In genomic region chr10:80504897-80505465, GRCh38 we compare ENCODE assay signal across 9 cellular contexts. TPM values are rescaled to one million over a fixed set of nuclear protein-coding genes. Genes with fewer than 3 reads are reported as not detected.
DNase-seq lines count a peak whose midpoint lies in the region; ATAC-seq, FAIRE-seq and TF ChIP-seq lines count a peak whose summit lies in the region.
"Had no signal": no experiment of that assay in that cellular context is flagged by ENCODE, and none has a peak within 500 bp of the region (broad histone marks: within the 10 kb centered on the region; RNA-seq: fewer than 3 reads in every experiment).

No MANE protein-coding gene starts in this region.

- H3K79me2 ChIP-seq in KMS-11 (ENCODE audit: insufficient read depth, low read depth), result no peaks in the 10 kb centered on the region

- H3K36me3 ChIP-seq in KMS-11 (ENCODE audit: insufficient read depth), result no peaks in the 10 kb centered on the region
- H3K36me3 ChIP-seq in ascending aorta, result peaks cover 14 to 16% of the 10 kb centered on the region in 2 donors
- H3K36me3 ChIP-seq in kidney (ENCODE audit: control insufficient read depth in 1 of 2, insufficient read depth in 2 of 2, low read length in 2 of 2), result peaks cover 2 to 9% of the 10 kb centered on the region in 2 donors
- H3K36me3 ChIP-seq in spleen, result peaks cover 0 to 57% (median 25%) of the 10 kb centered on the region in 6 donors

- TF ChIP-seq CTCF in KMS-11 (conservative IDR thresholded peaks at IDR 0.05; ENCODE audit: low read depth, low read length), result no peak
- TF ChIP-seq CTCF in ascending aorta (IDR thresholded peaks at IDR 0.05), result no peak
- no peak for TF ChIP-seq CTCF in kidney (IDR thresholded peaks at IDR 0.05; ENCODE audit: borderline replicate concordance, extremely low read depth, insufficient read depth)
- TF ChIP-seq CTCF in spleen (IDR thresholded peaks at IDR 0.05 in 8 of 11, conservative IDR thresholded peaks at IDR 0.05 in 3 of 11), result no peak

- TF ChIP-seq POLR2A in spleen (IDR thresholded peaks at IDR 0.05), result no peak

- H3K9me3 ChIP-seq in ascending aorta (no peaks in the 10 kb centered on the region), kidney (ENCODE audit: control insufficient read depth in 1 of 2, low read length in 2 of 2) (no peaks in the 10 kb centered on the region), spleen (no peaks in the 10 kb centered on the region)

- no peak overlapping the region for H3K4me2 ChIP-seq in KMS-11

- H4K20me1 ChIP-seq in KMS-11 (ENCODE audit: insufficient read depth), result no peaks in the 10 kb centered on the region

- no peak for FAIRE-seq in kidney (lab: Jason Lieb, UNC)

- ATAC-seq in GM19328 (IDR thresholded peaks at IDR 0.05; ENCODE audit: unreplicated experiment) (no peak), GM21367 (IDR thresholded peaks at IDR 0.05; ENCODE audit: unreplicated experiment) (no peak)

- WGBS in spleen, 5 donors, result 59 to 85% (median 78%) methylated on average over 5 of the region's 5 CpGs

- no peak overlapping the region for H3K9ac ChIP-seq in KMS-11
- peak overlapping the region in 1 of 2 donors; percentile 41 for H3K9ac ChIP-seq in kidney (ENCODE audit: low read length in 2 of 2)

- H3K27me3 ChIP-seq in KMS-11 (ENCODE audit: insufficient read depth, low read depth) (no peaks in the 10 kb centered on the region), ascending aorta (no peaks in the 10 kb centered on the region), spleen (replicated peaks in 1 of 7) (no peaks in the 10 kb centered on the region)

- no peaks in the 10 kb centered on the region for H3K4me1 ChIP-seq in KMS-11 (ENCODE audit: low read depth, poor library complexity, severe bottlenecking)
- H3K4me1 ChIP-seq in ascending aorta, result peaks cover 0 to 22% of the 10 kb centered on the region in 2 donors
- H3K4me1 ChIP-seq in kidney (ENCODE audit: control insufficient read depth in 1 of 2, insufficient read depth in 1 of 2, low read depth in 1 of 2, low read length in 2 of 2), result peaks cover 33 to 61% of the 10 kb centered on the region in 2 donors
- H3K4me1 ChIP-seq in spleen, result peaks cover 52 to 100% (median 86%) of the 10 kb centered on the region in 6 donors

- intact Hi-C loops in ascending aorta (cut with DNase I), result loop anchor here (1.0 to 2.0 kb wide), 3 partner anchors 50 to 122 kb away; partner anchors contain the start of gene TSPAN14
- intact Hi-C loops in kidney (cut with DNase I), result loop anchor here (5.0 kb wide), 1 partner anchor 48 kb away; no protein-coding TSS in a partner anchor
- intact Hi-C loops in spleen (cut with DNase I; ENCODE audit: low total_unique reads), result loop anchor here (5.0 to 10.0 kb wide), 3 partner anchors 43 to 120 kb away; no protein-coding TSS in a partner anchor

- DNase-seq in ascending aorta (ENCODE audit: low spot score in 2 of 2), result no peak
- no peak for DNase-seq in kidney
- DNase-seq in spleen, result peak; percentile 78
- DNase-seq in DMS 273 treated with DMSO at 0.1 percent for 48 hours (lab: John Stamatoyannopoulos, UW), result no peak
- no peak for DNase-seq in SKM-1 treated with dmso at 0.1 percent for 144 hours (lab: John Stamatoyannopoulos, UW; ENCODE audit: unreplicated experiment)

- H3K27ac ChIP-seq in KMS-11 (no peak overlapping the region), ascending aorta (peak overlapping the region; percentile 35 to 76), kidney (ENCODE audit: low read depth in 2 of 2, low read length in 2 of 2) (peak overlapping the region; percentile 57 to 75), spleen (peak overlapping the region in 7 of 8 donors; percentile 61 to 96 (median 91))

- 0 out of 2 replicates have a peak overlapping the region, but pooled peaks have one; percentile 1 for H2AFZ ChIP-seq in KMS-11 (ENCODE audit: low read depth)

- no peak overlapping the region for H3K4me3 ChIP-seq in KMS-11 (IDR thresholded peaks at IDR 0.05; ENCODE audit: insufficient read depth, low read depth, low read length)
- H3K4me3 ChIP-seq in ascending aorta, result no peak overlapping the region
- H3K4me3 ChIP-seq in kidney (ENCODE audit: low read length in 2 of 2), result no peak overlapping the region
- peak overlapping the region in 1 of 8 donors; percentile 29 for H3K4me3 ChIP-seq in spleen

RNA-seq across cellular contexts. Expression of gene SH2D4B, which starts 32.7 kb away (rescaled TPM):
- total RNA-seq in ascending aorta (not detected), kidney (0.09 TPM), spleen (under 1 TPM in 5 of 7 donors, not detected in 2; 0.11 to 0.46 (median 0.21) TPM)
- polyA plus RNA-seq in kidney (ENCODE audit: insufficient read depth, low read depth, low replicate concordance) (not detected), spleen (under 1 TPM; 0.08 to 0.11 (median 0.10) TPM)
- total RNA-seq: epithelial cell of proximal tubule had no signal

RNA-seq across cellular contexts. Expression of gene TSPAN14, which starts 50.9 kb away (rescaled TPM):
- 161 TPM for total RNA-seq in ascending aorta
- total RNA-seq in kidney, result 183 TPM
- 36.8 TPM for polyA plus RNA-seq in kidney (ENCODE audit: insufficient read depth, low read depth, low replicate concordance)
- total RNA-seq in spleen, result 100 to 1,000 TPM in 6 of 7 donors, 10 to 100 TPM in 1; 81.3 to 172 (median 129) TPM
- polyA plus RNA-seq in spleen, result 10 to 100 TPM; 13.3 to 32.5 (median 24.6) TPM
